ENCODE assay signal across 11 cellular contexts in the genomic region with DNA sequence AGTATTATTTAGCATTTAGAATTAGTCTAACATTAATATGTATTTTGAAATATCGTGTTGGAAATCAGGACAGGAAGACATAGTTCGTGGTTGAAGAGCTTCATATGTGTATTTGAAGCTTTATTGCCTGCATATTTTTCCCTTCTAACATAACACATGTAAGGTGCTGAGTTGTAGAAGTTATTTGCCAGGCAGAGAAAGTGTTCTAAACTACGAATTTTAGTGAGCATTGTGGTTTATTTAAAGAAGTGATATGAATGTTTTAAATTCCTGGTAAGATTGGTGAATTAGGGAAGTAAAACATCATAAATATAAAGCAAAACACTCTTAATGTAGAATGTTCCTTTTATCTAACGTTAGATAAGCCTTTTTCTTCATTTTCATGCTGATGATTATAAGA. TPM values are rescaled to one million over a fixed set of nuclear protein-coding genes. Genes with fewer than 3 reads are reported as not detected.
DNase-seq lines count a peak whose midpoint lies in the region; TF ChIP-seq lines count a peak whose summit lies in the region.
"Had no signal": no experiment of that assay in that cellular context is flagged by ENCODE, and none has a peak within 500 bp of the region (broad histone marks: within the 10 kb centered on the region; RNA-seq: fewer than 3 reads in every experiment).

No MANE protein-coding gene starts in this region.

- H3K4me1 Mint-ChIP-seq in activated T-helper 2 cell treated with anti-CD3 and anti-CD28 coated beads, Interferon-gamma antibody, Interleukin-2, Interleukin-4, amounts not matched to agents 10 μg/mL and 5 μg/mL and 100 μg/mL, durations not matched to agents 14 hours and 24 hours and 36 hours (ENCODE audit: low read depth): peaks cover 38% of the 10 kb centered on the region
- peaks cover 42% of the 10 kb centered on the region for H3K4me1 Mint-ChIP-seq in mesothelial cell of epicardium

- H3K9me3 ChIP-seq in A673 (ENCODE audit: low read depth, low read length, poor library complexity, severe bottlenecking): no peaks in the 10 kb centered on the region

- peaks cover 37% of the 10 kb centered on the region for H3K36me3 Mint-ChIP-seq in activated T-helper 2 cell treated with anti-CD3 and anti-CD28 coated beads, Interferon-gamma antibody, Interleukin-2, Interleukin-4, amounts not matched to agents 10 μg/mL and 5 μg/mL and 100 μg/mL, durations not matched to agents 14 hours and 24 hours and 36 hours (ENCODE audit: low read depth)
- peaks cover 7% of the 10 kb centered on the region for H3K36me3 Mint-ChIP-seq in mesothelial cell of epicardium

- TF ChIP-seq CTCF in A673 (conservative IDR thresholded peaks at IDR 0.05; ENCODE audit: low read depth, low read length): no peak
- TF ChIP-seq CTCF in GM12864 (IDR thresholded peaks at IDR 0.05; ENCODE audit: low read depth, low read length, missing control alignments): no peak
- TF ChIP-seq CTCF in mesothelial cell of epicardium (IDR thresholded peaks at IDR 0.05; ENCODE audit: unreplicated experiment): no peak

- POLR2A ChIA-PET in A673 (lab: Charles Lee; ENCODE audit: low non-redundant PET): no interaction called here

- intact Hi-C loops in A673 (cut with micrococcal nuclease; ENCODE audit: unreplicated experiment): loop anchor here (5.0 kb wide), 1 partner anchor 59 kb away; no protein-coding TSS in a partner anchor
- intact Hi-C loops in activated T-helper 2 cell treated with anti-CD3 and anti-CD28 coated beads, Interferon-gamma antibody, Interleukin-2, Interleukin-4, amounts not matched to agents 10 μg/mL and 5 μg/mL and 100 μg/mL, durations not matched to agents 14 hours and 24 hours and 36 hours (cut with micrococcal nuclease): loop anchor here (5.0 kb wide), 2 partner anchors 161 to 1689 kb away; a partner anchor contains a TSS

- H3K9me3 Mint-ChIP-seq in activated T-helper 2 cell treated with anti-CD3 and anti-CD28 coated beads, Interferon-gamma antibody, Interleukin-2, Interleukin-4, amounts not matched to agents 10 μg/mL and 5 μg/mL and 100 μg/mL, durations not matched to agents 14 hours and 24 hours and 36 hours: no peaks in the 10 kb centered on the region
- H3K9me3 Mint-ChIP-seq in mesothelial cell of epicardium: no peaks in the 10 kb centered on the region

- H3K4me1 ChIP-seq in A673 (ENCODE audit: insufficient read depth, low read length, poor library complexity, severe bottlenecking): peaks cover 10% of the 10 kb centered on the region

- CTCF ChIA-PET in A673 (lab: Charles Lee): interaction anchor here (0.7 kb wide), 1 partner anchor 79 kb away, joined by 3 read pairs; no protein-coding TSS in a partner anchor

- H3K27me3 ChIP-seq in A673 (replicated peaks; ENCODE audit: insufficient read depth, low read depth, low read length, poor library complexity): no peaks in the 10 kb centered on the region

- H3K27ac ChIP-seq in A673 (ENCODE audit: low read depth, low read length, poor library complexity, severe bottlenecking): no peak overlapping the region
- H3K27ac ChIP-seq: RWPE1 had no signal

- H3K36me3 ChIP-seq in A673 (ENCODE audit: insufficient read depth, low read length, poor library complexity, severe bottlenecking): no peaks in the 10 kb centered on the region

- H3K4me3 ChIP-seq in A673 (ENCODE audit: low read depth, low read length, poor library complexity, severe bottlenecking): no peak overlapping the region
- H3K4me3 ChIP-seq in GM12864 (ENCODE audit: low read depth, low read length): peak overlapping the region; percentile 80

- peak overlapping the region; percentile 92 for H3K4me3 Mint-ChIP-seq in activated T-helper 2 cell treated with anti-CD3 and anti-CD28 coated beads, Interferon-gamma antibody, Interleukin-2, Interleukin-4, amounts not matched to agents 10 μg/mL and 5 μg/mL and 100 μg/mL, durations not matched to agents 14 hours and 24 hours and 36 hours (ENCODE audit: low read depth)
- H3K4me3 Mint-ChIP-seq in mesothelial cell of epicardium: peak overlapping the region; percentile 85

- TSS peak; percentile 24 for BruUV-seq in A673 (replicated peaks; lab: Mats Ljungman, UMichigan)

- H3K27me3 Mint-ChIP-seq in activated T-helper 2 cell treated with anti-CD3 and anti-CD28 coated beads, Interferon-gamma antibody, Interleukin-2, Interleukin-4, amounts not matched to agents 10 μg/mL and 5 μg/mL and 100 μg/mL, durations not matched to agents 14 hours and 24 hours and 36 hours (ENCODE audit: low read depth): no peaks in the 10 kb centered on the region
- no peaks in the 10 kb centered on the region for H3K27me3 Mint-ChIP-seq in mesothelial cell of epicardium (ENCODE audit: low read depth)

- DNase-seq in A673 (ENCODE audit: low spot score) (no peak), GM12864 (ENCODE audit: low read depth) (no peak), mesothelial cell of epicardium (ENCODE audit: low spot score in 2 of 2, unreplicated experiment in 2 of 2) (no peak), HK-2 (ENCODE audit: unreplicated experiment) (no peak), putamen (ENCODE audit: low spot score) (no peak), SKM-1 (lab: John Stamatoyannopoulos, UW; ENCODE audit: unreplicated experiment) (no peak), AG08395 (ENCODE audit: low spot score) (no peak)
- no peak for DNase-seq in activated T-helper 2 cell treated with anti-CD3 and anti-CD28 coated beads, Interferon-gamma antibody, Interleukin-2, Interleukin-4, amounts not matched to agents 10 μg/mL and 5 μg/mL and 100 μg/mL, durations not matched to agents 14 hours and 24 hours and 36 hours (ENCODE audit: low spot score)
- DNase-seq: NCI-H1105 treated with DMSO at 0.1 percent for 48 hours; stimulated activated CD4-positive, alpha-beta T cell treated with anti-CD3 and anti-CD28 coated beads, Interleukin-4, amount 100 ng/mL, for 4 hours had no signal

- peak overlapping the region; percentile 49 for H3K27ac Mint-ChIP-seq in activated T-helper 2 cell treated with anti-CD3 and anti-CD28 coated beads, Interferon-gamma antibody, Interleukin-2, Interleukin-4, amounts not matched to agents 10 μg/mL and 5 μg/mL and 100 μg/mL, durations not matched to agents 14 hours and 24 hours and 36 hours
- peak overlapping the region; percentile 72 for H3K27ac Mint-ChIP-seq in mesothelial cell of epicardium

RNA-seq across cellular contexts. Expression of a gene that starts 2.5 kb away (rescaled TPM):
- total RNA-seq in A673 (2021): 37.7 and 38.2 TPM in 2 replicates
- 35.7 and 35.8 TPM in 2 replicates for total RNA-seq in activated T-helper 2 cell treated with anti-CD3 and anti-CD28 coated beads, Interferon-gamma antibody, Interleukin-2, Interleukin-4, amounts not matched to agents 10 μg/mL and 5 μg/mL and 100 μg/mL, durations not matched to agents 14 hours and 24 hours and 36 hours
- 16.3 to 18.8 TPM (median 16.3 TPM) in 3 replicates for total RNA-seq in mesothelial cell of epicardium
